14 cellular contexts compared by ENCODE assay signal in genomic region chr3:149572796-149573414, GRCh38.
DNase-seq lines count a peak whose midpoint lies in the region; ATAC-seq and TF ChIP-seq lines count a peak whose summit lies in the region.
"Had no signal": no experiment of that assay in that cellular context is flagged by ENCODE, and none has a peak within 500 bp of the region (broad histone marks: within the 10 kb centered on the region; RNA-seq: fewer than 3 reads in every experiment).

No MANE protein-coding gene starts in this region.

- H4K20me1 ChIP-seq in BLaER1 = no peaks in the 10 kb centered on the region

- no peaks in the 10 kb centered on the region for H3K27me3 ChIP-seq in BLaER1

- H3K36me3 ChIP-seq in BLaER1 = no peaks in the 10 kb centered on the region

- H3K9me3 ChIP-seq in BLaER1 = no peaks in the 10 kb centered on the region

- TF ChIP-seq CTCF in epithelial cell of esophagus (IDR thresholded peaks at IDR 0.05; ENCODE audit: insufficient read depth, low read depth, low read length, missing control alignments) (no peak), omental fat pad (IDR thresholded peaks at IDR 0.05) (no peak)

- H3K4me3 ChIP-seq in BLaER1 (no peak overlapping the region), epithelial cell of esophagus (ENCODE audit: low read length) (no peak overlapping the region)

- no peak overlapping the region for H3K27ac ChIP-seq in BLaER1

- H3K4me1 ChIP-seq in BLaER1 = peaks cover 58% of the 10 kb centered on the region

- no peak overlapping the region for H3K9ac ChIP-seq in BLaER1

- DNase-seq in RKO (ENCODE audit: low spot score) (peak; percentile 87), epithelial cell of esophagus (ENCODE audit: low read depth) (peak; percentile 79), omental fat pad (ENCODE audit: low spot score) (no peak)
- DNase-seq: anterior cingulate cortex; CD4-positive, alpha-beta memory T cell; Kasumi-1; NCI-H524; T-cell had no signal

- H3K4me2 ChIP-seq in BLaER1 = peak overlapping the region; percentile 46

- peak; percentile 46 for ATAC-seq in omental fat pad (ENCODE audit: low FRiP score)
- ATAC-seq in HG03039 (IDR thresholded peaks at IDR 0.05; ENCODE audit: unreplicated experiment) = no peak
- no peak for ATAC-seq in HG03442 (IDR thresholded peaks at IDR 0.05; ENCODE audit: unreplicated experiment)
- ATAC-seq in GM18511 (IDR thresholded peaks at IDR 0.05; ENCODE audit: unreplicated experiment) = no peak
- no peak for ATAC-seq in HG02642 (IDR thresholded peaks at IDR 0.05; ENCODE audit: poor library complexity, unreplicated experiment)
- ATAC-seq: stimulated activated effector memory CD8-positive, alpha-beta T cell treated with anti-CD3 and anti-CD28 coated beads, Interleukin-12 subunit alpha, Interleukin-12 subunit beta, amount 100 ng/mL, for 72 hours; T-cell had no signal
